In genomic region chr3:100008081-100008698, GRCh38 we compare ENCODE assay signal across 28 cellular contexts.
DNase-seq lines count a peak whose midpoint lies in the region; ATAC-seq lines count a peak whose summit lies in the region.
"Had no signal": no experiment of that assay in that cellular context is flagged by ENCODE, and none has a peak within 500 bp of the region (broad histone marks: within the 10 kb centered on the region; RNA-seq: fewer than 3 reads in every experiment).

No MANE protein-coding gene starts in this region.

- peak; percentile 14 for DNase-seq in NCI-H1105 treated with DMSO at 0.1 percent for 48 hours (lab: John Stamatoyannopoulos, UW)
- DNase-seq in NCI-H1105 (lab: John Stamatoyannopoulos, UW) = no peak
- no peak for DNase-seq in left ventricle myocardium superior
- DNase-seq in Right ventricle myocardium inferior (ENCODE audit: missing footprints) = no peak
- DNase-seq in lung microvascular endothelial cell (ENCODE audit: low read depth in 2 of 2) = peak; percentile 57 to 62
- DNase-seq in C1 segment of cervical spinal cord (lab: John Stamatoyannopoulos, UW) = no peak
- DNase-seq: activated B cell treated with CpG ODN at 0.5 μM for 24 hours; activated CD8-positive, alpha-beta memory T cell treated with anti-CD3 and anti-CD28 coated beads, Interleukin-2, amount 10 ng/mL, durations not matched to agents 7 days and 5 days; activated naive CD4-positive, alpha-beta T cell treated with Interleukin-2 at 50 U/mL for 16 hours; body of pancreas; CD4-positive, CD25-positive, alpha-beta regulatory T cell; cerebellar nuclear complex; DMS53; GOT3; head of caudate nucleus; Kasumi-1; kidney glomerular epithelial cell; NCI-H187; NCI-H2227 treated with DMSO at 0.1 percent for 48 hours; NCI-H526 treated with DMSO at 0.1 percent for 48 hours; SHP77; stimulated activated naive CD4-positive, alpha-beta T cell treated with Interleukin-2 at 50 U/mL for 16 hours; SW 1271; T-helper 9 cell; testis had no signal

- ATAC-seq in left ventricle myocardium superior (peak; percentile 23), Right ventricle myocardium inferior (no peak), esophagus mucosa (no peak), GM18867 (IDR thresholded peaks at IDR 0.05; ENCODE audit: unreplicated experiment) (no peak)
- ATAC-seq: activated CD8-positive, alpha-beta memory T cell treated with anti-CD3 and anti-CD28 coated beads, Interleukin-2, amount 10 ng/mL, durations not matched to agents 7 days and 5 days; body of pancreas; HepG2 had no signal

- intact Hi-C loops in left ventricle myocardium superior (cut with micrococcal nuclease) (no loop called here), Right ventricle myocardium inferior (cut with DNase I) (loop anchor here (5.0 kb wide), 3 partner anchors 34 to 166 kb away; no protein-coding TSS in a partner anchor)

Comparison
In these comparisons a context has a peak if more than half of its experiments do, and no peak if none do; other contexts are left out.
1. DNase-seq: peak in NCI-H1105 treated with DMSO at 0.1 percent for 48 hours (single experiment) and lung microvascular endothelial cell (2 of 2); none in NCI-H1105 (single experiment), left ventricle myocardium superior (single experiment), Right ventricle myocardium inferior (single experiment) and C1 segment of cervical spinal cord (0 of 14).